In genomic region chr4:110197421-110198398, GRCh38 we compare ENCODE assay signal across 8 cellular contexts. TPM values are rescaled to one million over a fixed set of nuclear protein-coding genes. Genes with fewer than 3 reads are reported as not detected.
DNase-seq lines count a peak whose midpoint lies in the region; ATAC-seq and TF ChIP-seq lines count a peak whose summit lies in the region.

No MANE protein-coding gene starts in this region.

- TF ChIP-seq CTCF in activated B cell treated with CpG ODN at 0.5 μM for 24 hours (IDR thresholded peaks at IDR 0.05) (no peak), kidney epithelial cell (IDR thresholded peaks at IDR 0.05; ENCODE audit: insufficient read depth, low read length, poor library complexity, severe bottlenecking) (no peak)

- no peaks in the 10 kb centered on the region; the same call in 1 of the 2 replicates for H3K79me2 ChIP-seq in GM23248 (ENCODE audit: insufficient read depth)

- peak overlapping the region; percentile 95 for H3K4me2 ChIP-seq in GM23248 (ENCODE audit: unreplicated experiment)

- no peaks in the 10 kb centered on the region for H3K9me3 ChIP-seq in GM23248 (ENCODE audit: low read depth)

- H3K4me3 ChIP-seq in GM23248 (peak overlapping the region; percentile 93), kidney epithelial cell (ENCODE audit: low read depth, low read length) (peak overlapping the region; percentile 61)

- 1% methylated on average over 53 of the region's 53 CpGs for WGBS in GM23248 (ENCODE audit: low coverage in 1 of 2, low lambda C conversion rate in 2 of 2, missing lambda C conversion rate in 2 of 2), 2 experiments

- H3K27me3 ChIP-seq in GM23248 (replicated peaks; ENCODE audit: insufficient read depth): no peaks in the 10 kb centered on the region
- H3K27me3 ChIP-seq in kidney epithelial cell (ENCODE audit: control insufficient read depth, insufficient read depth, low read length): no peaks in the 10 kb centered on the region

- H3K4me1 ChIP-seq in GM23248 (ENCODE audit: insufficient read depth): no peaks in the 10 kb centered on the region

- H3K36me3 ChIP-seq in GM23248 (ENCODE audit: low read depth) (no peaks in the 10 kb centered on the region), kidney epithelial cell (ENCODE audit: control insufficient read depth, insufficient read depth, low read length) (no peaks in the 10 kb centered on the region)

- H3K27ac Mint-ChIP-seq in activated B cell treated with CpG ODN at 0.5 μM for 24 hours: peak overlapping the region; percentile 70
- H3K27ac Mint-ChIP-seq in central memory CD8-positive, alpha-beta T cell (ENCODE audit: low read depth): peak overlapping the region; percentile 84

- H3K9ac ChIP-seq in GM23248: peak overlapping the region; percentile 73

- no peaks in the 10 kb centered on the region for H3K9me3 Mint-ChIP-seq in activated B cell treated with CpG ODN at 0.5 μM for 24 hours
- H3K9me3 Mint-ChIP-seq in central memory CD8-positive, alpha-beta T cell: no peaks in the 10 kb centered on the region

- in situ Hi-C loops in GM23248 (cut with MboI): no loop called here

- POLR2A ChIA-PET in activated B cell treated with CpG ODN at 0.5 μM for 24 hours (lab: Charles Lee): interaction anchor here (0.6 to 1.1 kb wide), 3 partner anchors 44 to 187 kb away, joined by 3 to 8 read pairs (median 4); no protein-coding TSS in a partner anchor

- H3K27me3 Mint-ChIP-seq in activated B cell treated with CpG ODN at 0.5 μM for 24 hours: no peaks in the 10 kb centered on the region
- no peaks in the 10 kb centered on the region for H3K27me3 Mint-ChIP-seq in central memory CD8-positive, alpha-beta T cell

- H3K9me2 ChIP-seq in GM23248 (ENCODE audit: insufficient read depth): no peaks in the 10 kb centered on the region

- peak overlapping the region; percentile 97 for H2AFZ ChIP-seq in GM23248

- H3K4me3 Mint-ChIP-seq in activated B cell treated with CpG ODN at 0.5 μM for 24 hours: peak overlapping the region; percentile 93
- peak overlapping the region; percentile 90 for H3K4me3 Mint-ChIP-seq in central memory CD8-positive, alpha-beta T cell

- H3F3A ChIP-seq in GM23248 (ENCODE audit: insufficient read depth): peaks cover 8% of the 10 kb centered on the region; the same call in 1 of the 2 replicates

- peaks cover 13% of the 10 kb centered on the region for H3K36me3 Mint-ChIP-seq in activated B cell treated with CpG ODN at 0.5 μM for 24 hours (ENCODE audit: low read depth)
- H3K36me3 Mint-ChIP-seq in central memory CD8-positive, alpha-beta T cell (ENCODE audit: insufficient read depth): peaks cover 9% of the 10 kb centered on the region

- peaks cover 26% of the 10 kb centered on the region for H3K4me1 Mint-ChIP-seq in activated B cell treated with CpG ODN at 0.5 μM for 24 hours
- H3K4me1 Mint-ChIP-seq in central memory CD8-positive, alpha-beta T cell: peaks cover 32% of the 10 kb centered on the region

- no peak overlapping the region for H3K27ac ChIP-seq in GM23248

- intact Hi-C loops in activated B cell treated with CpG ODN at 0.5 μM for 24 hours (cut with micrococcal nuclease): loop anchor here (1.0 to 10.0 kb wide), 9 partner anchors 9 to 1950 kb away; partner anchors contain the start of genes FAM241A, GAR1, MCUB and PLA2G12A

- DNase-seq in COLO829 (ENCODE audit: low spot score) (peak; percentile 24), GM23248 (peak; percentile 65), NCI-H146 treated with DMSO at 0.1 percent for 48 hours (lab: John Stamatoyannopoulos, UW; ENCODE audit: unreplicated experiment) (peak; percentile 9), activated B cell treated with CpG ODN at 0.5 μM for 24 hours (peak; percentile 20), kidney epithelial cell (ENCODE audit: low read depth) (no peak)
- DNase-seq in central memory CD8-positive, alpha-beta T cell (ENCODE audit: low spot score in 2 of 2): peak; percentile 14 to 20
- DNase-seq in stimulated activated CD4-positive, alpha-beta T cell treated with anti-CD3 and anti-CD28 coated beads, Interleukin-12 subunit alpha, Interleukin-12 subunit beta, amount 100 ng/mL, for 48 hours (ENCODE audit: low read depth in 2 of 3, low spot score in 1 of 3): peak; percentile 35 to 48 (median 43)

- ATAC-seq in activated B cell treated with CpG ODN at 0.5 μM for 24 hours (ENCODE audit: low read depth) (peak; percentile 11), GM18867 (IDR thresholded peaks at IDR 0.05; ENCODE audit: unreplicated experiment) (no peak)
- ATAC-seq in central memory CD8-positive, alpha-beta T cell (replicated peaks; ENCODE audit: extremely low read depth, poor library complexity, severe bottlenecking): peak; percentile 52

- CTCF ChIA-PET in activated B cell treated with CpG ODN at 0.5 μM for 24 hours (lab: Charles Lee): no interaction called here

- no peaks in the 10 kb centered on the region for H4K20me1 ChIP-seq in GM23248 (ENCODE audit: insufficient read depth)

RNA-seq across cellular contexts. Expression of gene ELOVL6, which starts 0.7 kb away (rescaled TPM):
- total RNA-seq in GM23248 (2014; rRNA removed; shearing (Covaris generic)): 7.7 and 8.0 TPM in 2 replicates
- 11.7 and 13.2 TPM in 2 replicates for polyA plus RNA-seq in GM23248 (2016; fragmentation: Nextera tagmentation; extraction: Ambion mirVana)
- total RNA-seq in activated B cell treated with CpG ODN at 0.5 μM for 24 hours: 1.3 and 2.1 TPM in 2 replicates
- 21.6 and 22.9 TPM in 2 replicates for total RNA-seq in kidney epithelial cell
